Comparison of ENCODE assay signal across 14 cellular contexts in genomic region chr9:109799792-109800191, GRCh38. TPM values are rescaled to one million over a fixed set of nuclear protein-coding genes. Genes with fewer than 3 reads are reported as not detected.
DNase-seq lines count a peak whose midpoint lies in the region; ATAC-seq and TF ChIP-seq lines count a peak whose summit lies in the region.
"Had no signal": no experiment of that assay in that cellular context is flagged by ENCODE, and none has a peak within 500 bp of the region (broad histone marks: within the 10 kb centered on the region; RNA-seq: fewer than 3 reads in every experiment).

No MANE protein-coding gene starts in this region.

- H3K79me1 ChIP-seq in neuronal stem cell (ENCODE audit: low read depth, low read length) = peaks cover 3% of the 10 kb centered on the region

- no peak overlapping the region for H2BK5ac ChIP-seq in neuronal stem cell (ENCODE audit: low read length)

- no peak overlapping the region for H3K23ac ChIP-seq in neuronal stem cell (ENCODE audit: low read depth, low read length, poor library complexity)

- peaks cover 0 to 7% (median 0%) of the 10 kb centered on the region in 3 experiments for H3K27me3 ChIP-seq in neuronal stem cell (ENCODE audit: control insufficient read depth in 3 of 3, insufficient read depth in 3 of 3, low read depth in 1 of 3, low read length in 3 of 3)
- no peaks in the 10 kb centered on the region for H3K27me3 ChIP-seq in adrenal gland
- no peaks in the 10 kb centered on the region for H3K27me3 ChIP-seq in BE2C
- H3K27me3 ChIP-seq: BLaER1, dorsolateral prefrontal cortex had no signal

- no peak for ATAC-seq in GM19023 (IDR thresholded peaks at IDR 0.05; ENCODE audit: unreplicated experiment)

- no peak overlapping the region for H2AK5ac ChIP-seq in neuronal stem cell (ENCODE audit: low read depth, low read length)

- H3K18ac ChIP-seq in neuronal stem cell (ENCODE audit: low read length) = no peak overlapping the region

- H3K4me2 ChIP-seq in neuronal stem cell (ENCODE audit: insufficient read depth, low read length, poor library complexity, severe bottlenecking) = no peak overlapping the region
- H3K4me2 ChIP-seq: BLaER1 had no signal

- H3K27ac ChIP-seq in neuronal stem cell (replicated peaks; ENCODE audit: low read length) (peak overlapping the region; percentile 25), adrenal gland (peak overlapping the region in 2 of 5 donors; percentile 1 to 57)
- H3K27ac ChIP-seq: BLaER1, neutrophil, VCaP had no signal

- H3K4me1 ChIP-seq in neuronal stem cell (ENCODE audit: control insufficient read depth in 2 of 2, insufficient read depth in 1 of 2, low read depth in 1 of 2, low read length in 2 of 2) (peaks cover 0 to 2% of the 10 kb centered on the region in 2 donors), adrenal gland (replicated peaks in 1 of 2) (peaks cover 11 to 12% of the 10 kb centered on the region in 2 donors), BE2C (no peaks in the 10 kb centered on the region)
- H3K4me1 ChIP-seq: BLaER1 had no signal

- no peak overlapping the region for H3K9ac ChIP-seq in neuronal stem cell (ENCODE audit: low read depth, low read length, poor library complexity)
- H3K9ac ChIP-seq: BLaER1 had no signal

- no peak overlapping the region for H4K8ac ChIP-seq in neuronal stem cell (ENCODE audit: low read depth, low read length)

- H3K9me3 ChIP-seq in neuronal stem cell (replicated peaks in 1 of 2; ENCODE audit: control insufficient read depth in 2 of 2, insufficient read depth in 1 of 2, low read depth in 1 of 2, low read length in 2 of 2) (no peaks in the 10 kb centered on the region), adrenal gland (replicated peaks in 1 of 3) (no peaks in the 10 kb centered on the region), BE2C (no peaks in the 10 kb centered on the region)
- H3K9me3 ChIP-seq: BLaER1, neutrophil had no signal

- no peak overlapping the region for H2BK15ac ChIP-seq in neuronal stem cell (ENCODE audit: low read length)

- DNase-seq in AG10803 (ENCODE audit: low read depth) (peak; percentile 74), RKO (ENCODE audit: low spot score) (peak; percentile 26), fibroblast of pulmonary artery (ENCODE audit: low read depth) (peak; percentile 58), neuronal stem cell (ENCODE audit: low spot score) (no peak), adrenal gland (no peak), NCI-H2107 treated with DMSO at 0.1 percent for 48 hours (lab: John Stamatoyannopoulos, UW; ENCODE audit: unreplicated experiment) (no peak), BE2C (no peak)
- DNase-seq: dorsolateral prefrontal cortex, NCI-H187 treated with DMSO at 0.1 percent for 48 hours, NCI-H748 treated with DMSO at 0.1 percent for 48 hours had no signal

- H3K14ac ChIP-seq in neuronal stem cell (ENCODE audit: low read length) = no peak overlapping the region

- no peak overlapping the region for H2AFZ ChIP-seq in neuronal stem cell (ENCODE audit: low read length)

- no peak for TF ChIP-seq POLR2A in adrenal gland (IDR thresholded peaks at IDR 0.05)

- TF ChIP-seq CTCF in AG10803 (conservative IDR thresholded peaks at IDR 0.05; ENCODE audit: low read length) = no peak
- TF ChIP-seq CTCF in fibroblast of pulmonary artery (IDR thresholded peaks at IDR 0.05; ENCODE audit: low read length, missing control alignments) = no peak
- no peak for TF ChIP-seq CTCF in adrenal gland (IDR thresholded peaks at IDR 0.05)
- no peak for TF ChIP-seq CTCF in BE2C (IDR thresholded peaks at IDR 0.05; ENCODE audit: low read depth, low read length)

- H2BK12ac ChIP-seq in neuronal stem cell (ENCODE audit: low read length) = no peak overlapping the region

- no peak overlapping the region for H2BK120ac ChIP-seq in neuronal stem cell (ENCODE audit: low read depth, low read length)

- no peak overlapping the region for H4K91ac ChIP-seq in neuronal stem cell (ENCODE audit: low read depth, low read length, poor library complexity)

- H3K4ac ChIP-seq in neuronal stem cell (ENCODE audit: low read length) = no peak overlapping the region

- intact Hi-C loops in adrenal gland (cut with DNase I) = no loop called here

- no peak overlapping the region for H3K4me3 ChIP-seq in AG10803 (ENCODE audit: low read length)
- H3K4me3 ChIP-seq in fibroblast of pulmonary artery (replicated peaks; ENCODE audit: low read depth, low read length) = no peak overlapping the region
- no peak overlapping the region for H3K4me3 ChIP-seq in neuronal stem cell (ENCODE audit: low read length in 2 of 2)
- H3K4me3 ChIP-seq in adrenal gland = no peak overlapping the region
- H3K4me3 ChIP-seq in BE2C (ENCODE audit: low read depth, low read length) = no peak overlapping the region
- H3K4me3 ChIP-seq: BLaER1, dorsolateral prefrontal cortex had no signal

- no CpG with 5 or more reads among the region's 2 CpGs for WGBS in neuronal stem cell (ENCODE audit: extremely low coverage in 2 of 2, insufficient read length in 2 of 2, insufficient replicate concordance in 1 of 2), 2 donors
- WGBS in adrenal gland, 4 donors = 11 to 37% (median 24%) methylated on average over 2 of the region's 2 CpGs

- H3K36me3 ChIP-seq in neuronal stem cell (replicated peaks in 1 of 2; ENCODE audit: control insufficient read depth in 2 of 2, insufficient read depth in 2 of 2, low read length in 2 of 2) (no peaks in the 10 kb centered on the region), adrenal gland (replicated peaks in 1 of 2) (no peaks in the 10 kb centered on the region), BE2C (no peaks in the 10 kb centered on the region)
- H3K36me3 ChIP-seq: BLaER1, neutrophil had no signal

RNA-seq across cellular contexts. Expression of gene PALM2AKAP2, which starts 19.8 kb away (rescaled TPM):
- 5.6 TPM for polyA plus RNA-seq in neuronal stem cell (2013, experiment 1 of 2)
- polyA plus RNA-seq in neuronal stem cell (2013, experiment 2 of 2) = 5.1 TPM
- 10 to 100 TPM; 18.0 to 27.3 (median 23.3) TPM for total RNA-seq in adrenal gland
- polyA plus RNA-seq in adrenal gland = 1 to 10 TPM in 2 of 3 donors, under 1 TPM in 1; 0.07 to 5.8 (median 5.8) TPM
- not detected for polyA plus RNA-seq in BE2C (2012; ENCODE audit: insufficient read depth, insufficient read length, low read depth)

Comparison
In these comparisons a context has a peak if more than half of its experiments do, and no peak if none do; other contexts are left out.
1. DNase-seq: peak in AG10803 (single experiment), RKO (single experiment) and fibroblast of pulmonary artery (single experiment); none in neuronal stem cell (single experiment), adrenal gland (0 of 7), NCI-H2107 treated with DMSO at 0.1 percent for 48 hours (single experiment) and BE2C (single experiment).